In the genomic region with DNA sequence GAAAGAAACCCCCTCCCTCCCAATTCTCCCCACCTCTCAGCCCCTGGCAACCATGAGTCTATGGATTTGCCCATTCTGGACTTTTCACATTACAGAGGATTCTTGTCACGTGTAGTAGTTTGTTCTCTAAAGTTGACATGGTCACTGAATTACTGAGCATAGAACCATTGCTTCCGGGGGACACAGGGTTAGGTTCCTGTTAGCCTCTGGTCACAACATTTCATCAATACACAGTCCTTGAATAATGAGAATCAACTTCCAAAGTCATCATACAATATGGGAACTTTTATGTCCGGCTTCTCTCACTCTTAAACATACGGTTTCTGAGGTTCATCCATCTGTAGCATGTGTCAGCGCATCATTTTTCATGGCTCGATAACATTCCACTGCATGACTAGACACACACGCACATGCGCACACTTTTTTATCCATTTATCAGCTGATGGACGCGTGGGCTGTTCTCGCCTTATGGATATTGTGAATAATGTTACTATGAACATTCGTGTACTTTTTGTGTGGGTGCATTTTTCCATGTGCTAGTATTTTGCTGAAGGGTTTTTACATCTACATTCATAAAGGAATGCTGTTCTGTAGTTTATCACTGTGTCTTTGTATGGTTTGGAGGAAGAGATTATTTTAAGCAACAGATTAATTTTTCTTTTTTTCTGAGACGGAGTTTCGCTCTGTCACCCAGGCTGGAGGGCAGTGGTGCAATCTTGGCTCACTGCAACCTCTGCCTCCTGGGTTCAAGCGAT, we compare ENCODE assay signal across 1 cellular context.
TF ChIP-seq lines count a peak whose summit lies in the region.

No MANE protein-coding gene starts in this region.

TF ChIP-seq in HCT116, 20 proteins besides CTCF, POLR2A, EP300 and RAD21 (continued from another document):
- TF ChIP-seq, protein P1, sequence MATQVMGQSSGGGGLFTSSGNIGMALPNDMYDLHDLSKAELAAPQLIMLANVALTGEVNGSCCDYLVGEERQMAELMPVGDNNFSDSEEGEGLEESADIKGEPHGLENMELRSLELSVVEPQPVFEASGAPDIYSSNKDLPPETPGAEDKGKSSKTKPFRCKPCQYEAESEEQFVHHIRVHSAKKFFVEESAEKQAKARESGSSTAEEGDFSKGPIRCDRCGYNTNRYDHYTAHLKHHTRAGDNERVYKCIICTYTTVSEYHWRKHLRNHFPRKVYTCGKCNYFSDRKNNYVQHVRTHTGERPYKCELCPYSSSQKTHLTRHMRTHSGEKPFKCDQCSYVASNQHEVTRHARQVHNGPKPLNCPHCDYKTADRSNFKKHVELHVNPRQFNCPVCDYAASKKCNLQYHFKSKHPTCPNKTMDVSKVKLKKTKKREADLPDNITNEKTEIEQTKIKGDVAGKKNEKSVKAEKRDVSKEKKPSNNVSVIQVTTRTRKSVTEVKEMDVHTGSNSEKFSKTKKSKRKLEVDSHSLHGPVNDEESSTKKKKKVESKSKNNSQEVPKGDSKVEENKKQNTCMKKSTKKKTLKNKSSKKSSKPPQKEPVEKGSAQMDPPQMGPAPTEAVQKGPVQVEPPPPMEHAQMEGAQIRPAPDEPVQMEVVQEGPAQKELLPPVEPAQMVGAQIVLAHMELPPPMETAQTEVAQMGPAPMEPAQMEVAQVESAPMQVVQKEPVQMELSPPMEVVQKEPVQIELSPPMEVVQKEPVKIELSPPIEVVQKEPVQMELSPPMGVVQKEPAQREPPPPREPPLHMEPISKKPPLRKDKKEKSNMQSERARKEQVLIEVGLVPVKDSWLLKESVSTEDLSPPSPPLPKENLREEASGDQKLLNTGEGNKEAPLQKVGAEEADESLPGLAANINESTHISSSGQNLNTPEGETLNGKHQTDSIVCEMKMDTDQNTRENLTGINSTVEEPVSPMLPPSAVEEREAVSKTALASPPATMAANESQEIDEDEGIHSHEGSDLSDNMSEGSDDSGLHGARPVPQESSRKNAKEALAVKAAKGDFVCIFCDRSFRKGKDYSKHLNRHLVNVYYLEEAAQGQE (IDR thresholded peaks at IDR 0.05; ENCODE audit: low read depth), result no peak
- TF ChIP-seq ZFX (IDR thresholded peaks at IDR 0.05), result no peak
- TF ChIP-seq SRF (IDR thresholded peaks at IDR 0.05; ENCODE audit: low read depth), result no peak
- TF ChIP-seq POLR2AphosphoS5 (IDR thresholded peaks at IDR 0.05; ENCODE audit: low read depth, low read length), result no peak
- TF ChIP-seq EGR1 (IDR thresholded peaks at IDR 0.05; ENCODE audit: low read depth), result no peak
- TF ChIP-seq CEBPB (IDR thresholded peaks at IDR 0.05; ENCODE audit: low read depth), result no peak
- TF ChIP-seq EZH2phosphoT487 (IDR thresholded peaks at IDR 0.05; ENCODE audit: borderline replicate concordance), result no peak
- TF ChIP-seq, protein P2, sequence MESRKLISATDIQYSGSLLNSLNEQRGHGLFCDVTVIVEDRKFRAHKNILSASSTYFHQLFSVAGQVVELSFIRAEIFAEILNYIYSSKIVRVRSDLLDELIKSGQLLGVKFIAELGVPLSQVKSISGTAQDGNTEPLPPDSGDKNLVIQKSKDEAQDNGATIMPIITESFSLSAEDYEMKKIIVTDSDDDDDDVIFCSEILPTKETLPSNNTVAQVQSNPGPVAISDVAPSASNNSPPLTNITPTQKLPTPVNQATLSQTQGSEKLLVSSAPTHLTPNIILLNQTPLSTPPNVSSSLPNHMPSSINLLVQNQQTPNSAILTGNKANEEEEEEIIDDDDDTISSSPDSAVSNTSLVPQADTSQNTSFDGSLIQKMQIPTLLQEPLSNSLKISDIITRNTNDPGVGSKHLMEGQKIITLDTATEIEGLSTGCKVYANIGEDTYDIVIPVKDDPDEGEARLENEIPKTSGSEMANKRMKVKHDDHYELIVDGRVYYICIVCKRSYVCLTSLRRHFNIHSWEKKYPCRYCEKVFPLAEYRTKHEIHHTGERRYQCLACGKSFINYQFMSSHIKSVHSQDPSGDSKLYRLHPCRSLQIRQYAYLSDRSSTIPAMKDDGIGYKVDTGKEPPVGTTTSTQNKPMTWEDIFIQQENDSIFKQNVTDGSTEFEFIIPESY (IDR thresholded peaks at IDR 0.05; ENCODE audit: extremely low read depth, insufficient replicate concordance, low read length), result no peak
- TF ChIP-seq CBX3 (IDR thresholded peaks at IDR 0.05; ENCODE audit: low read depth), result no peak
- TF ChIP-seq, protein P3, sequence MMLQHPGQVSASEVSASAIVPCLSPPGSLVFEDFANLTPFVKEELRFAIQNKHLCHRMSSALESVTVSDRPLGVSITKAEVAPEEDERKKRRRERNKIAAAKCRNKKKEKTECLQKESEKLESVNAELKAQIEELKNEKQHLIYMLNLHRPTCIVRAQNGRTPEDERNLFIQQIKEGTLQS (IDR thresholded peaks at IDR 0.05), result no peak
- no peak for TF ChIP-seq SP1 (IDR thresholded peaks at IDR 0.05; ENCODE audit: low read depth)
TF ChIP-seq in HCT116: peak in this region for 0.
